ENCODE assay signal across 10 cellular contexts in genomic region chr2:235087812-235088607, GRCh38.
A peak's percentile ranks its signal among the peaks of the same experiment; 100 is the strongest.
DNase-seq lines count a peak whose midpoint lies in the region; ATAC-seq and TF ChIP-seq lines count a peak whose summit lies in the region.
"Had no signal": no experiment of that assay in that cellular context is flagged by ENCODE, and none has a peak within 500 bp of the region (broad histone marks: within the 10 kb centered on the region; RNA-seq: fewer than 3 reads in every experiment).

No MANE protein-coding gene starts in this region.

- no peaks in the 10 kb centered on the region for H3K27me3 ChIP-seq in esophagus muscularis mucosa
- H3K27me3 ChIP-seq in muscle layer of duodenum (ENCODE audit: low read depth, low read length): no peaks in the 10 kb centered on the region
- H3K27me3 ChIP-seq in upper lobe of left lung: no peaks in the 10 kb centered on the region
- peaks cover 0 to 25% (median 0%) of the 10 kb centered on the region in 7 donors for H3K27me3 ChIP-seq in spleen (replicated peaks in 1 of 7)

- H3K4me3 ChIP-seq in esophagus muscularis mucosa: peak overlapping the region; percentile 31 to 43 (median 38)
- peak overlapping the region; percentile 29 to 47 for H3K4me3 ChIP-seq in muscle layer of duodenum (ENCODE audit: low read depth in 1 of 2, low read length in 2 of 2)
- H3K4me3 ChIP-seq in upper lobe of left lung: no peak overlapping the region
- H3K4me3 ChIP-seq in spleen: no peak overlapping the region
- H3K4me3 ChIP-seq: A549 had no signal

- H3K4me1 ChIP-seq in esophagus muscularis mucosa: peaks cover 13 to 41% (median 32%) of the 10 kb centered on the region in 4 donors
- peaks cover 0 to 14% of the 10 kb centered on the region in 2 donors for H3K4me1 ChIP-seq in muscle layer of duodenum (ENCODE audit: control insufficient read depth in 1 of 2, insufficient read depth in 2 of 2, low read length in 2 of 2)
- H3K4me1 ChIP-seq in upper lobe of left lung: peaks cover 0 to 8% (median 3%) of the 10 kb centered on the region in 4 donors
- H3K4me1 ChIP-seq in spleen: peaks cover 0 to 7% (median 0%) of the 10 kb centered on the region in 6 donors
- H3K4me1 ChIP-seq: A549 had no signal

- TF ChIP-seq POLR2A in esophagus muscularis mucosa (IDR thresholded peaks at IDR 0.05; ENCODE audit: low read depth): no peak
- TF ChIP-seq POLR2A in upper lobe of left lung (IDR thresholded peaks at IDR 0.05): no peak
- no peak for TF ChIP-seq POLR2A in spleen (IDR thresholded peaks at IDR 0.05)

- ATAC-seq in upper lobe of left lung (ENCODE audit: low FRiP score in 2 of 2): peak; percentile 50 to 69
- no peak for ATAC-seq in HG03159 (IDR thresholded peaks at IDR 0.05; ENCODE audit: unreplicated experiment)

- no peaks in the 10 kb centered on the region for H3K36me3 ChIP-seq in esophagus muscularis mucosa
- no peaks in the 10 kb centered on the region for H3K36me3 ChIP-seq in muscle layer of duodenum (ENCODE audit: control insufficient read depth in 1 of 2, insufficient read depth in 2 of 2, low read length in 2 of 2)
- H3K36me3 ChIP-seq in upper lobe of left lung: no peaks in the 10 kb centered on the region
- H3K36me3 ChIP-seq in spleen: no peaks in the 10 kb centered on the region

- DNase-seq in NCI-H2029 (lab: John Stamatoyannopoulos, UW): peak; percentile 29
- DNase-seq in NCI-H2029 treated with DMSO at 0.1 percent for 48 hours (lab: John Stamatoyannopoulos, UW): no peak
- no peak for DNase-seq in esophagus muscularis mucosa (ENCODE audit: extremely low spot score)
- DNase-seq in upper lobe of left lung: peak; percentile 26 to 65
- DNase-seq in spleen: no peak
- DNase-seq in NCI-H1694 (lab: John Stamatoyannopoulos, UW): no peak
- DNase-seq: NCI-H1930 had no signal

- peak overlapping the region; percentile 69 to 81 (median 79) for H3K27ac ChIP-seq in esophagus muscularis mucosa (replicated peaks in 1 of 4)
- peak overlapping the region; percentile 29 for H3K27ac ChIP-seq in muscle layer of duodenum (ENCODE audit: low read length)
- H3K27ac ChIP-seq in upper lobe of left lung: no peak overlapping the region
- H3K27ac ChIP-seq in spleen: no peak overlapping the region

- H3K9me3 ChIP-seq in esophagus muscularis mucosa (no peaks in the 10 kb centered on the region), muscle layer of duodenum (ENCODE audit: control insufficient read depth in 1 of 2, low read length in 2 of 2) (peaks cover 0 to 6% of the 10 kb centered on the region in 2 donors), upper lobe of left lung (no peaks in the 10 kb centered on the region), spleen (peaks cover 0 to 9% (median 0%) of the 10 kb centered on the region in 8 donors)

- TF ChIP-seq CTCF in esophagus muscularis mucosa (IDR thresholded peaks at IDR 0.05): peak in 1 of 3 experiments; percentile 43
- peak in 2 of 6 experiments; percentile 8 to 40 for TF ChIP-seq CTCF in upper lobe of left lung (IDR thresholded peaks at IDR 0.05)
- no peak for TF ChIP-seq CTCF in spleen (IDR thresholded peaks at IDR 0.05 in 8 of 11, conservative IDR thresholded peaks at IDR 0.05 in 3 of 11)

- no peak for TF ChIP-seq EP300 in esophagus muscularis mucosa (IDR thresholded peaks at IDR 0.05)
- TF ChIP-seq EP300 in upper lobe of left lung (IDR thresholded peaks at IDR 0.05): no peak

- 28% methylated on average over 23 of the region's 23 CpGs for WGBS in esophagus muscularis mucosa
- WGBS in upper lobe of left lung, 2 donors: 39 to 41% methylated on average over 20 to 23 of the region's 23 CpGs
- WGBS in spleen, 5 donors: 50 to 69% (median 66%) methylated on average over 23 of the region's 23 CpGs

- intact Hi-C loops in esophagus muscularis mucosa (cut with DNase I): no loop called here
- intact Hi-C loops in spleen (cut with DNase I; ENCODE audit: low total_unique reads): no loop called here

Comparison
In these comparisons a context has a peak if more than half of its experiments do, and no peak if none do; other contexts are left out.
1. DNase-seq: peak in NCI-H2029 (single experiment) and upper lobe of left lung (2 of 2); none in NCI-H2029 treated with DMSO at 0.1 percent for 48 hours (single experiment), esophagus muscularis mucosa (single experiment), spleen (single experiment) and NCI-H1694 (single experiment).
2. H3K27ac ChIP-seq: peak in esophagus muscularis mucosa (4 of 4) and muscle layer of duodenum (single experiment); none in upper lobe of left lung (0 of 4) and spleen (0 of 8).
3. H3K4me3 ChIP-seq: peak in esophagus muscularis mucosa (4 of 4) and muscle layer of duodenum (2 of 2); none in upper lobe of left lung (0 of 4) and spleen (0 of 8).